Comparison of ENCODE assay signal across 8 cellular contexts in genomic region chr21:38805282-38806152, GRCh38. TPM values are rescaled to one million over a fixed set of nuclear protein-coding genes. Genes with fewer than 3 reads are reported as not detected.
DNase-seq lines count a peak whose midpoint lies in the region; ATAC-seq and TF ChIP-seq lines count a peak whose summit lies in the region.

Gene ETS2, plus strand, starts transcription at chr21:38805929. Its CDS starts 4,106 bp downstream, at chr21:38810035.

- POLR2A ChIA-PET in activated CD4-positive, alpha-beta T cell treated with anti-CD3 and anti-CD28 coated beads, Interleukin-2, amount 10 ng/mL, durations not matched to agents 7 days and 5 days (lab: Charles Lee): interaction anchor here (0.7 kb wide), 1 partner anchor 37 kb away, joined by 3 read pairs; no protein-coding TSS in a partner anchor

- H3K27me3 Mint-ChIP-seq in activated CD4-positive, alpha-beta T cell treated with anti-CD3 and anti-CD28 coated beads, Interleukin-2, amount 10 ng/mL, durations not matched to agents 7 days and 5 days: no peaks in the 10 kb centered on the region

- CTCF ChIA-PET in activated CD4-positive, alpha-beta T cell treated with anti-CD3 and anti-CD28 coated beads, Interleukin-2, amount 10 ng/mL, durations not matched to agents 7 days and 5 days (lab: Charles Lee): interaction anchor here (1.2 kb wide), 1 partner anchor 17 kb away, joined by 3 read pairs; no protein-coding TSS in a partner anchor

- peak within 1 kb of the TSS; percentile 76 for H3K4me3 Mint-ChIP-seq in activated CD4-positive, alpha-beta T cell treated with anti-CD3 and anti-CD28 coated beads, Interleukin-2, amount 10 ng/mL, durations not matched to agents 7 days and 5 days

- H3K9me3 Mint-ChIP-seq in activated CD4-positive, alpha-beta T cell treated with anti-CD3 and anti-CD28 coated beads, Interleukin-2, amount 10 ng/mL, durations not matched to agents 7 days and 5 days: no peaks in the 10 kb centered on the region

- TF ChIP-seq POLR2A in GM19193 (IDR thresholded peaks at IDR 0.05; ENCODE audit: extremely low read depth, insufficient read depth, insufficient read length): peak; percentile 61

- peak; percentile 89 for DNase-seq in AG08396 (ENCODE audit: low spot score)
- peak; percentile 86 for DNase-seq in NCI-H526 treated with DMSO at 0.1 percent for 48 hours (lab: John Stamatoyannopoulos, UW)
- DNase-seq in activated CD4-positive, alpha-beta T cell treated with anti-CD3 and anti-CD28 coated beads, Interleukin-2, amount 10 ng/mL, durations not matched to agents 7 days and 5 days: peak; percentile 80
- DNase-seq in coronary artery (ENCODE audit: low spot score): peak; percentile 95
- DNase-seq in stimulated activated CD4-positive, alpha-beta T cell treated with anti-CD3 and anti-CD28 coated beads, Interleukin-1b, Interleukin-23, amount 100 ng/mL, for 4 hours (ENCODE audit: low read depth in 2 of 2): peak; percentile 63 to 72

- H3K4me1 Mint-ChIP-seq in activated CD4-positive, alpha-beta T cell treated with anti-CD3 and anti-CD28 coated beads, Interleukin-2, amount 10 ng/mL, durations not matched to agents 7 days and 5 days: peaks cover 33% of the 10 kb centered on the region

- peak within 1 kb of the TSS; percentile 91 for H3K4me3 ChIP-seq in coronary artery

- peaks cover 26% of the 10 kb centered on the region for H3K36me3 Mint-ChIP-seq in activated CD4-positive, alpha-beta T cell treated with anti-CD3 and anti-CD28 coated beads, Interleukin-2, amount 10 ng/mL, durations not matched to agents 7 days and 5 days (ENCODE audit: low read depth)

- peak within 1 kb of the TSS; percentile 92 for H3K27ac Mint-ChIP-seq in activated CD4-positive, alpha-beta T cell treated with anti-CD3 and anti-CD28 coated beads, Interleukin-2, amount 10 ng/mL, durations not matched to agents 7 days and 5 days

- no peak for TF ChIP-seq CTCF in coronary artery (IDR thresholded peaks at IDR 0.05)

- no peaks in the 10 kb centered on the region for H3K27me3 ChIP-seq in layer of hippocampus (ENCODE audit: control insufficient read depth, insufficient read depth, low read length)

- ATAC-seq in HG03442 (IDR thresholded peaks at IDR 0.05; ENCODE audit: unreplicated experiment): peak; percentile 68

- peak within 1 kb of the TSS; percentile 96 to 97 for H3K27ac ChIP-seq in coronary artery
- H3K27ac ChIP-seq in layer of hippocampus (ENCODE audit: low read depth, low read length): peak within 1 kb of the TSS; percentile 86

RNA-seq across cellular contexts. Expression of gene ETS2, which starts in this region (rescaled TPM):
- 10 to 100 TPM; 15.2 to 19.7 TPM for total RNA-seq in activated CD4-positive, alpha-beta T cell treated with anti-CD3 and anti-CD28 coated beads, Interleukin-2, amount 10 ng/mL, durations not matched to agents 7 days and 5 days

Comparison
In these comparisons a context has a peak if more than half of its experiments do, and no peak if none do; other contexts are left out.
1. Peak in every context shown above with its lines: DNase-seq, ATAC-seq, H3K4me3 ChIP-seq and H3K27ac ChIP-seq.